1 cellular context compared by ENCODE assay signal in the genomic region with DNA sequence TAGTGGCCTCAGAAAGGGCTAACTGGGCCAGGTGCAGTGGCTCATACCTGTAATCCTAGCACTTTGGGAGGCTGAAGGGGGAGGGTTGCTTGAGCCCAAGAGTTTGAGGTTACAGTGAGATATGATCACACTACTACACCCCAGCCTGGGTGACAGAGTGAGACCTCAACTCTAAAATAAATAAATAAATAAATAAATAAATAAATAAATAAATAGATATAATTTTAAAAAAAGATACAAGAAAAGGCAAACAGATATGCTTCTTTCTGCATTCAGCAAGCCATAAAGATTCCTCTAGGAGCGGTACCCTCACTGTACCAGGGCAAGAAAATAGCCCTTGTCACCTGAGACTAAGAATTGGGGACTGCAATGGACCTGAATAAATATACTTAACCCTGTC.
TF ChIP-seq lines count a peak whose summit lies in the region.

No MANE protein-coding gene starts in this region.

TF ChIP-seq in neural cell, 6 proteins besides CTCF, POLR2A, EP300 and RAD21:
- no peak for TF ChIP-seq POLR2AphosphoS5 (IDR thresholded peaks at IDR 0.05)
- no peak for TF ChIP-seq TAF1 (IDR thresholded peaks at IDR 0.05; ENCODE audit: low read depth)
- no peak for TF ChIP-seq REST (IDR thresholded peaks at IDR 0.05; ENCODE audit: borderline replicate concordance)
- no peak for TF ChIP-seq EZH2 (IDR thresholded peaks at IDR 0.05; ENCODE audit: borderline replicate concordance, insufficient read depth, low read length, poor library complexity, severe bottlenecking)
- no peak for TF ChIP-seq SMC3 (conservative IDR thresholded peaks at IDR 0.05; ENCODE audit: poor library complexity)
- TF ChIP-seq MXI1 (conservative IDR thresholded peaks at IDR 0.05; ENCODE audit: poor library complexity, severe bottlenecking): no peak
